26 cellular contexts compared by ENCODE assay signal in the genomic region with DNA sequence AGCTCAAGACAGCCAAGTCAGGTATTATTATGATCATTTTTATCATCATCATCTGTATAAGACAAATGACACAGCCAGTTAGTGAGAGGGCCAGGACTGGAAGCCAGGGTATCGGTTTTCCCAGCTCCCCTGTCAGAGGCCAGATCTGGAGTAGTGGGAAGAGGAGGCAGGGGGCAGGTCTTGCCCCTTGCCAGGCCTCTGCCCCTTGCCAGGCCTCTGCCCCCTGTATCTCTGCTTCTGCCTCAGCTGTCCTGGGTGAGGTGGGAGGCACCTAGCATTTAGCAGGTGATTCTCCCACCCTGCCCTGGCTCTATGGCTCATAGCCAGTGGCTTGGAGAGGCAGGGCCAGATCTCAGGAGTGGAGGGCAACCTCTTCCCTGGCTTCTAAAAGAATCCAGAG.
"Had no signal": no experiment of that assay in that cellular context is flagged by ENCODE, and none has a peak within 500 bp of the region (broad histone marks: within the 10 kb centered on the region; RNA-seq: fewer than 3 reads in every experiment).

No MANE protein-coding gene starts in this region.

- H3K4me3 ChIP-seq: adrenal gland, body of pancreas, breast epithelium, SJCRH30, SK-N-MC had no signal

- ATAC-seq: activated CD8-positive, alpha-beta T cell treated with anti-CD3 and anti-CD28 coated beads for 36 hours; activated T-cell treated with anti-CD3 and anti-CD28 coated beads, Interleukin-2, amount 50 U/mL, for 72 hours; activated T-helper 17 cell treated with anti-CD3 and anti-CD28 coated beads, Interleukin-2, amount 50 U/mL, for 72 hours; body of pancreas had no signal

- H3K27ac Mint-ChIP-seq: activated CD4-positive, alpha-beta T cell treated with anti-CD3 and anti-CD28 coated beads, Interleukin-2, amount 10 ng/mL, durations not matched to agents 24 days and 14 days; activated CD8-positive, alpha-beta T cell treated with anti-CD3 and anti-CD28 coated beads for 36 hours; activated naive CD8-positive, alpha-beta T cell treated with anti-CD3 and anti-CD28 coated beads, Interleukin-2, amount 10 ng/mL, durations not matched to agents 7 days and 5 days; activated T-cell treated with anti-CD3 and anti-CD28 coated beads, Interleukin-2, amount 50 U/mL, for 72 hours; activated T-helper 17 cell treated with anti-CD3 and anti-CD28 coated beads, Interleukin-2, amount 50 U/mL, for 72 hours had no signal

- H3K4me1 Mint-ChIP-seq: activated T-helper 17 cell treated with anti-CD3 and anti-CD28 coated beads, Interleukin-2, amount 50 U/mL, for 72 hours had no signal

- H3K36me3 Mint-ChIP-seq: activated naive CD8-positive, alpha-beta T cell treated with anti-CD3 and anti-CD28 coated beads, Interleukin-2, amount 10 ng/mL, durations not matched to agents 7 days and 5 days had no signal

- H3K27me3 Mint-ChIP-seq: activated CD8-positive, alpha-beta T cell treated with anti-CD3 and anti-CD28 coated beads for 36 hours; activated naive CD8-positive, alpha-beta T cell treated with anti-CD3 and anti-CD28 coated beads, Interleukin-2, amount 10 ng/mL, durations not matched to agents 7 days and 5 days; activated T-helper 17 cell treated with anti-CD3 and anti-CD28 coated beads, Interleukin-2, amount 50 U/mL, for 72 hours had no signal

- H3K9me3 Mint-ChIP-seq: activated CD4-positive, alpha-beta T cell treated with anti-CD3 and anti-CD28 coated beads, Interleukin-2, amount 10 ng/mL, durations not matched to agents 24 days and 14 days; activated CD8-positive, alpha-beta T cell treated with anti-CD3 and anti-CD28 coated beads for 36 hours; activated naive CD8-positive, alpha-beta T cell treated with anti-CD3 and anti-CD28 coated beads, Interleukin-2, amount 10 ng/mL, durations not matched to agents 7 days and 5 days; activated T-cell treated with anti-CD3 and anti-CD28 coated beads, Interleukin-2, amount 50 U/mL, for 72 hours; activated T-helper 17 cell treated with anti-CD3 and anti-CD28 coated beads, Interleukin-2, amount 50 U/mL, for 72 hours had no signal

- DNase-seq: activated CD4-positive, alpha-beta T cell treated with anti-CD3 and anti-CD28 coated beads, Interleukin-2, amount 10 ng/mL, durations not matched to agents 24 days and 14 days; activated CD4-positive, alpha-beta T cell treated with anti-CD3 and anti-CD28 coated beads, Interleukin-2, amount 50 U/mL, for 4 hours; activated CD8-positive, alpha-beta T cell treated with anti-CD3 and anti-CD28 coated beads for 36 hours; activated naive CD4-positive, alpha-beta T cell treated with anti-CD3 and anti-CD28 coated beads, Interleukin-2, amount 50 U/mL, for 16 hours; activated naive CD8-positive, alpha-beta T cell treated with anti-CD3 and anti-CD28 coated beads, Interleukin-2, amount 10 ng/mL, durations not matched to agents 7 days and 5 days; activated T-cell treated with anti-CD3 and anti-CD28 coated beads, Interleukin-2, amount 50 U/mL, for 1 hour; activated T-cell treated with anti-CD3 and anti-CD28 coated beads, Interleukin-2, amount 50 U/mL, for 72 hours; adrenal gland; body of pancreas; NCI-H1092 treated with DMSO at 0.1 percent for 48 hours; NCI-H1417; NCI-H146; NCI-H187; NCI-H2029 treated with DMSO at 0.1 percent for 48 hours; NCI-H2107; NCI-H2171; NCI-H510A; NCI-H526 treated with DMSO at 0.1 percent for 48 hours; NCI-H774; SHP77; SJCRH30; T1000 had no signal

- H3K9me3 ChIP-seq: adrenal gland, body of pancreas, breast epithelium, SJCRH30 had no signal

- H3K27me3 ChIP-seq: adrenal gland, body of pancreas, breast epithelium, SJCRH30 had no signal

- H3K36me3 ChIP-seq: breast epithelium had no signal

- H3K4me1 ChIP-seq: SJCRH30 had no signal

- H3K4me3 Mint-ChIP-seq: activated CD4-positive, alpha-beta T cell treated with anti-CD3 and anti-CD28 coated beads, Interleukin-2, amount 10 ng/mL, durations not matched to agents 24 days and 14 days; activated CD8-positive, alpha-beta T cell treated with anti-CD3 and anti-CD28 coated beads for 36 hours; activated naive CD8-positive, alpha-beta T cell treated with anti-CD3 and anti-CD28 coated beads, Interleukin-2, amount 10 ng/mL, durations not matched to agents 7 days and 5 days; activated T-cell treated with anti-CD3 and anti-CD28 coated beads, Interleukin-2, amount 50 U/mL, for 72 hours; activated T-helper 17 cell treated with anti-CD3 and anti-CD28 coated beads, Interleukin-2, amount 50 U/mL, for 72 hours had no signal

- H3K27ac ChIP-seq: adrenal gland, body of pancreas, breast epithelium, KMS-11, SJCRH30, SK-N-MC had no signal
